In the genomic region with DNA sequence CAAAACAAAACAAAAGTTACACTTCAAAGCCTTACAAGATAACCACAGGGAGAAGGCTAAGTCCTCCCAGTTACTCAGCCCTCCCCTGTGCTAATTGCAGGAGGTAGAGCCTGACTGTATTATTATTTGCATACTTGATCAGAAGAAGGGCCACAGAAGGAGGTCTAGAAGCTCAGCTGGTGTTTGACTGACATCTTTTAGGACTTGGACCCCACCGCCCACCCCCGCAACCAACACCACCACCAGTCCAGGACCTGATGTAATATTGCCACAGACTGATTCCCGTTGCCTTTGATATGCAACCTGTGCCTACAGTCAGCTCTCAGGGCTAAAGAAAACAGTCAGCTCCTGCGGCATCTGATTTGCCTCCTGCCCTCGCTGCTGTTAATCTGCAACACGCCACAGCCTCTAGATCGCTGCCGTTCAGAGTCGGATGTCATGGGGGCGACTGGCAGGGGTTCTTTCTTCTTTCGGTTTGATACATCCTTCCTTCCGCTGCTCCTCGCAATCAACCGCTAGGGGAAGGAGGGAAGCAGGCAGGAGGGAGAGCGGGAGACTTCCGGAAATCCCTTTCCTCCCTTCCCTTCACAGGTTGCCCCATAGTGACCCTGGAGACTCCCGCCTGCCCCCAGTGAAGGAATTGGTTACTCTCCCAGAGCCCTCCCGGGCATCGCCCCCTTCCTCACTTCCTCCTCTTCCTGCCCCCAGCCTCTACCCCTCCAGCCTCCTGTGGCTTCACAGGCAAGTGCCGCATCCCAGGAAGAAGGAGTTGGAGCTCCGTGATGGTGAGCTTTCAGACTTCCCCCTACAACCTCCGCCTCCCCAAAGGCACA, we compare ENCODE assay signal across 8 cellular contexts.
DNase-seq lines count a peak whose midpoint lies in the region; ATAC-seq and TF ChIP-seq lines count a peak whose summit lies in the region.

No MANE protein-coding gene starts in this region.

- H3K79me2 ChIP-seq in SK-N-SH (ENCODE audit: insufficient read depth) = no peaks in the 10 kb centered on the region

- TF ChIP-seq CTCF in SK-N-SH (IDR thresholded peaks at IDR 0.05) = peak; percentile 41

- H3K27me3 ChIP-seq in SK-N-SH (ENCODE audit: insufficient read depth) = no peaks in the 10 kb centered on the region; the same call in 1 of the 2 replicates

- H3K4me1 Mint-ChIP-seq in effector memory CD8-positive, alpha-beta T cell (ENCODE audit: low read depth in 2 of 2) = peaks cover 8% of the 10 kb centered on the region in 2 donors

- no peaks in the 10 kb centered on the region for H4K20me1 ChIP-seq in SK-N-SH (ENCODE audit: insufficient read depth)

- H3K27ac ChIP-seq in SK-N-SH (ENCODE audit: low read depth in 2 of 2, low read length in 1 of 2) (peak overlapping the region in 1 of 2 experiments; percentile 8; a peak in 1 of 4 replicates), substantia nigra (ENCODE audit: low read depth, low read length, poor library complexity, severe bottlenecking) (peak overlapping the region; percentile 9)

- H2AFZ ChIP-seq in SK-N-SH (ENCODE audit: low read depth) = peak overlapping the region; percentile 46

- no peaks in the 10 kb centered on the region for H3F3A ChIP-seq in SK-N-SH (replicated peaks; ENCODE audit: insufficient read depth)

- 43% methylated on average over 22 of the region's 22 CpGs for WGBS in SK-N-SH (ENCODE audit: low lambda C conversion rate)

- H3K4me1 ChIP-seq in SK-N-SH (ENCODE audit: control insufficient read depth in 1 of 2, insufficient read depth in 2 of 2, low read depth in 1 of 2, low read length in 1 of 2) = peaks cover 0 to 31% of the 10 kb centered on the region in 2 experiments; a peak in 2 of 4 replicates

- ATAC-seq in GM19438 (IDR thresholded peaks at IDR 0.05; ENCODE audit: low read depth, unreplicated experiment) (peak; percentile 70), HG03457 (IDR thresholded peaks at IDR 0.05; ENCODE audit: unreplicated experiment) (peak; percentile 78)
- peak; percentile 41 for ATAC-seq in effector memory CD8-positive, alpha-beta T cell (replicated peaks)

- H3K9me3 Mint-ChIP-seq in effector memory CD8-positive, alpha-beta T cell = peaks cover 0 to 5% of the 10 kb centered on the region in 2 donors

- peak overlapping the region; percentile 80 for H3K4me3 Mint-ChIP-seq in effector memory CD8-positive, alpha-beta T cell

- no peaks in the 10 kb centered on the region for H3K36me3 Mint-ChIP-seq in effector memory CD8-positive, alpha-beta T cell (ENCODE audit: insufficient read depth)

- H3K27me3 Mint-ChIP-seq in effector memory CD8-positive, alpha-beta T cell = no peaks in the 10 kb centered on the region

- no peaks in the 10 kb centered on the region for H3K9me2 ChIP-seq in SK-N-SH

- no peak for TF ChIP-seq EP300 in SK-N-SH (IDR thresholded peaks at IDR 0.05; ENCODE audit: borderline replicate concordance in 1 of 2, low read depth in 1 of 2, low read length in 1 of 2)

- H3K9ac ChIP-seq in SK-N-SH = no peak overlapping the region

- H3K4me2 ChIP-seq in SK-N-SH = peak overlapping the region; percentile 58

- TF ChIP-seq RAD21 in SK-N-SH (IDR thresholded peaks at IDR 0.05; ENCODE audit: low read length) = no peak

- no peaks in the 10 kb centered on the region for H3K36me3 ChIP-seq in SK-N-SH (replicated peaks in 1 of 2; ENCODE audit: control insufficient read depth in 1 of 2, insufficient read depth in 2 of 2, low read length in 1 of 2)

- peak overlapping the region; percentile 38 to 46 for H3K4me3 ChIP-seq in SK-N-SH (ENCODE audit: low read depth in 2 of 2, low read length in 1 of 2)

- peak overlapping the region; percentile 80 to 89 for H3K27ac Mint-ChIP-seq in effector memory CD8-positive, alpha-beta T cell

- CTCF ChIA-PET in SK-N-SH (lab: Yijun Ruan, JAX) = interaction anchor here (1.0 to 1.9 kb wide), 7 partner anchors 7 to 591 kb away, joined by 3 to 6 read pairs (median 3); no protein-coding TSS in a partner anchor

- DNase-seq in EH (ENCODE audit: low read depth) (peak; percentile 62), SK-N-SH (no peak), medulla oblongata (ENCODE audit: extremely low spot score) (peak; percentile 64), substantia nigra (lab: John Stamatoyannopoulos, UW) (peak in 35 of 49 donors; percentile 5 to 52 (median 23)), NCI-H1694 treated with DMSO at 0.1 percent for 48 hours (lab: John Stamatoyannopoulos, UW) (no peak)
- no peak for DNase-seq in effector memory CD8-positive, alpha-beta T cell

- POLR2A ChIA-PET in SK-N-SH (lab: Yijun Ruan, JAX) = no interaction called here

- no peaks in the 10 kb centered on the region for H3K9me3 ChIP-seq in SK-N-SH

TF ChIP-seq in SK-N-SH, 30 proteins besides CTCF, POLR2A, EP300 and RAD21:
- TF ChIP-seq TCF12 (IDR thresholded peaks at IDR 0.05) = no peak
- no peak for TF ChIP-seq FOSL2 (IDR thresholded peaks at IDR 0.05; ENCODE audit: borderline replicate concordance, low read depth)
- TF ChIP-seq GABPA (IDR thresholded peaks at IDR 0.05; ENCODE audit: low read depth) = peak; percentile 47

Comparison
In these comparisons a context has a peak if more than half of its experiments do, and no peak if none do; other contexts are left out.
1. DNase-seq: peak in EH (single experiment), medulla oblongata (single experiment) and substantia nigra (35 of 49); none in SK-N-SH (single experiment), effector memory CD8-positive, alpha-beta T cell (0 of 3) and NCI-H1694 treated with DMSO at 0.1 percent for 48 hours (single experiment).
2. Peak in every context shown above with its lines, with median percentiles within 50 percentile points of each other: ATAC-seq.